Comparison of ENCODE assay signal across 2 cellular contexts in genomic region chr22:46084943-46085830, GRCh38.
TF ChIP-seq lines count a peak whose summit lies in the region.

No MANE protein-coding gene starts in this region.

TF ChIP-seq in HEK293, 187 proteins besides CTCF, POLR2A, EP300 and RAD21 (continued from another document):
- TF ChIP-seq PRDM4 (tag by site-specific recombination; IDR thresholded peaks at IDR 0.05) (no peak), ZNF2 (tag by site-specific recombination; IDR thresholded peaks at IDR 0.05) (no peak), ZNF184 (tag by site-specific recombination; IDR thresholded peaks at IDR 0.05) (no peak), SP2 (tag by site-specific recombination; IDR thresholded peaks at IDR 0.05) (peak; percentile 25; the same call in 1 of the 2 replicates), ZFP69B (tag by site-specific recombination; IDR thresholded peaks at IDR 0.05) (peak; percentile 41; the same call in 1 of the 2 replicates), REPIN1 (tag by site-specific recombination; IDR thresholded peaks at IDR 0.05; ENCODE audit: low read depth) (no peak)
- TF ChIP-seq, protein P1, sequence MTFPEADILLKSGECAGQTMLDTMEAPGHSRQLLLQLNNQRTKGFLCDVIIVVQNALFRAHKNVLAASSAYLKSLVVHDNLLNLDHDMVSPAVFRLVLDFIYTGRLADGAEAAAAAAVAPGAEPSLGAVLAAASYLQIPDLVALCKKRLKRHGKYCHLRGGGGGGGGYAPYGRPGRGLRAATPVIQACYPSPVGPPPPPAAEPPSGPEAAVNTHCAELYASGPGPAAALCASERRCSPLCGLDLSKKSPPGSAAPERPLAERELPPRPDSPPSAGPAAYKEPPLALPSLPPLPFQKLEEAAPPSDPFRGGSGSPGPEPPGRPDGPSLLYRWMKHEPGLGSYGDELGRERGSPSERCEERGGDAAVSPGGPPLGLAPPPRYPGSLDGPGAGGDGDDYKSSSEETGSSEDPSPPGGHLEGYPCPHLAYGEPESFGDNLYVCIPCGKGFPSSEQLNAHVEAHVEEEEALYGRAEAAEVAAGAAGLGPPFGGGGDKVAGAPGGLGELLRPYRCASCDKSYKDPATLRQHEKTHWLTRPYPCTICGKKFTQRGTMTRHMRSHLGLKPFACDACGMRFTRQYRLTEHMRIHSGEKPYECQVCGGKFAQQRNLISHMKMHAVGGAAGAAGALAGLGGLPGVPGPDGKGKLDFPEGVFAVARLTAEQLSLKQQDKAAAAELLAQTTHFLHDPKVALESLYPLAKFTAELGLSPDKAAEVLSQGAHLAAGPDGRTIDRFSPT (tag by site-specific recombination; IDR thresholded peaks at IDR 0.05): peak; percentile 94

TF ChIP-seq in K562, 482 proteins besides CTCF, POLR2A, EP300 and RAD21 (continued from another document and continues in another):
- peak; percentile 78 for TF ChIP-seq MGA (IDR thresholded peaks at IDR 0.05)
- 0 out of 2 replicates have a peak, but pooled peaks have one; percentile 11 for TF ChIP-seq DMBX1 (CRISPR knock-in tag; IDR thresholded peaks at IDR 0.05; ENCODE audit: borderline replicate concordance)
- TF ChIP-seq, protein P2, sequence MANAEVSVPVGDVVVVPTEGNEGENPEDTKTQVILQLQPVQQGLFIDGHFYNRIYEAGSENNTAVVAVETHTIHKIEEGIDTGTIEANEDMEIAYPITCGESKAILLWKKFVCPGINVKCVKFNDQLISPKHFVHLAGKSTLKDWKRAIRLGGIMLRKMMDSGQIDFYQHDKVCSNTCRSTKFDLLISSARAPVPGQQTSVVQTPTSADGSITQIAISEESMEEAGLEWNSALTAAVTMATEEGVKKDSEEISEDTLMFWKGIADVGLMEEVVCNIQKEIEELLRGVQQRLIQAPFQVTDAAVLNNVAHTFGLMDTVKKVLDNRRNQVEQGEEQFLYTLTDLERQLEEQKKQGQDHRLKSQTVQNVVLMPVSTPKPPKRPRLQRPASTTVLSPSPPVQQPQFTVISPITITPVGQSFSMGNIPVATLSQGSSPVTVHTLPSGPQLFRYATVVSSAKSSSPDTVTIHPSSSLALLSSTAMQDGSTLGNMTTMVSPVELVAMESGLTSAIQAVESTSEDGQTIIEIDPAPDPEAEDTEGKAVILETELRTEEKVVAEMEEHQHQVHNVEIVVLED (CRISPR knock-in tag; IDR thresholded peaks at IDR 0.05): no peak
- TF ChIP-seq, protein P3, sequence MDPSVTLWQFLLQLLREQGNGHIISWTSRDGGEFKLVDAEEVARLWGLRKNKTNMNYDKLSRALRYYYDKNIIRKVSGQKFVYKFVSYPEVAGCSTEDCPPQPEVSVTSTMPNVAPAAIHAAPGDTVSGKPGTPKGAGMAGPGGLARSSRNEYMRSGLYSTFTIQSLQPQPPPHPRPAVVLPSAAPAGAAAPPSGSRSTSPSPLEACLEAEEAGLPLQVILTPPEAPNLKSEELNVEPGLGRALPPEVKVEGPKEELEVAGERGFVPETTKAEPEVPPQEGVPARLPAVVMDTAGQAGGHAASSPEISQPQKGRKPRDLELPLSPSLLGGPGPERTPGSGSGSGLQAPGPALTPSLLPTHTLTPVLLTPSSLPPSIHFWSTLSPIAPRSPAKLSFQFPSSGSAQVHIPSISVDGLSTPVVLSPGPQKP (CRISPR knock-in tag; IDR thresholded peaks at IDR 0.05): no peak
- TF ChIP-seq, protein P4, sequence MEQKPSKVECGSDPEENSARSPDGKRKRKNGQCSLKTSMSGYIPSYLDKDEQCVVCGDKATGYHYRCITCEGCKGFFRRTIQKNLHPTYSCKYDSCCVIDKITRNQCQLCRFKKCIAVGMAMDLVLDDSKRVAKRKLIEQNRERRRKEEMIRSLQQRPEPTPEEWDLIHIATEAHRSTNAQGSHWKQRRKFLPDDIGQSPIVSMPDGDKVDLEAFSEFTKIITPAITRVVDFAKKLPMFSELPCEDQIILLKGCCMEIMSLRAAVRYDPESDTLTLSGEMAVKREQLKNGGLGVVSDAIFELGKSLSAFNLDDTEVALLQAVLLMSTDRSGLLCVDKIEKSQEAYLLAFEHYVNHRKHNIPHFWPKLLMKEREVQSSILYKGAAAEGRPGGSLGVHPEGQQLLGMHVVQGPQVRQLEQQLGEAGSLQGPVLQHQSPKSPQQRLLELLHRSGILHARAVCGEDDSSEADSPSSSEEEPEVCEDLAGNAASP (IDR thresholded peaks at IDR 0.05): no peak
- no peak for TF ChIP-seq EZH2 (IDR thresholded peaks at IDR 0.05; ENCODE audit: borderline replicate concordance, low read depth, low read length)
- peak; percentile 76 for TF ChIP-seq KDM5B (IDR thresholded peaks at IDR 0.05; ENCODE audit: insufficient replicate concordance, low read depth, low read length)
- peak; percentile 41; the same call in 1 of the 2 replicates for TF ChIP-seq MYC (IDR thresholded peaks at IDR 0.05; ENCODE audit: low read depth, low read length)
- TF ChIP-seq MYC (CRISPR knock-in tag; IDR thresholded peaks at IDR 0.05; ENCODE audit: borderline replicate concordance, low read depth): no peak
- peak; percentile 24 to 31; a peak in 1 of 4 replicates for TF ChIP-seq MNT (conservative IDR thresholded peaks at IDR 0.05)
- TF ChIP-seq ARID3A (IDR thresholded peaks at IDR 0.05; ENCODE audit: borderline replicate concordance, low read depth, low read length): no peak
- TF ChIP-seq ETV5 (CRISPR knock-in tag; IDR thresholded peaks at IDR 0.05; ENCODE audit: low read depth): no peak
- TF ChIP-seq ZC3H11A (IDR thresholded peaks at IDR 0.05; ENCODE audit: low read depth, low read length): peak; percentile 99
- TF ChIP-seq ZBTB7A (IDR thresholded peaks at IDR 0.05; ENCODE audit: borderline replicate concordance, control insufficient read depth, low read depth, low read length): no peak
- TF ChIP-seq, protein P5, sequence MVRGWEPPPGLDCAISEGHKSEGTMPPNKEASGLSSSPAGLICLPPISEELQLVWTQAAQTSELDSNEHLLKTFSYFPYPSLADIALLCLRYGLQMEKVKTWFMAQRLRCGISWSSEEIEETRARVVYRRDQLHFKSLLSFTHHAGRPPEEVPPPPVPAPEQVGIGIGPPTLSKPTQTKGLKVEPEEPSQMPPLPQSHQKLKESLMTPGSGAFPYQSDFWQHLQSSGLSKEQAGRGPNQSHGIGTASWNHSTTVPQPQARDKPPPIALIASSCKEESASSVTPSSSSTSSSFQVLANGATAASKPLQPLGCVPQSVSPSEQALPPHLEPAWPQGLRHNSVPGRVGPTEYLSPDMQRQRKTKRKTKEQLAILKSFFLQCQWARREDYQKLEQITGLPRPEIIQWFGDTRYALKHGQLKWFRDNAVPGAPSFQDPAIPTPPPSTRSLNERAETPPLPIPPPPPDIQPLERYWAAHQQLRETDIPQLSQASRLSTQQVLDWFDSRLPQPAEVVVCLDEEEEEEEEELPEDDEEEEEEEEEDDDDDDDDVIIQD (CRISPR knock-in tag; IDR thresholded peaks at IDR 0.05): no peak
- TF ChIP-seq, protein P6, sequence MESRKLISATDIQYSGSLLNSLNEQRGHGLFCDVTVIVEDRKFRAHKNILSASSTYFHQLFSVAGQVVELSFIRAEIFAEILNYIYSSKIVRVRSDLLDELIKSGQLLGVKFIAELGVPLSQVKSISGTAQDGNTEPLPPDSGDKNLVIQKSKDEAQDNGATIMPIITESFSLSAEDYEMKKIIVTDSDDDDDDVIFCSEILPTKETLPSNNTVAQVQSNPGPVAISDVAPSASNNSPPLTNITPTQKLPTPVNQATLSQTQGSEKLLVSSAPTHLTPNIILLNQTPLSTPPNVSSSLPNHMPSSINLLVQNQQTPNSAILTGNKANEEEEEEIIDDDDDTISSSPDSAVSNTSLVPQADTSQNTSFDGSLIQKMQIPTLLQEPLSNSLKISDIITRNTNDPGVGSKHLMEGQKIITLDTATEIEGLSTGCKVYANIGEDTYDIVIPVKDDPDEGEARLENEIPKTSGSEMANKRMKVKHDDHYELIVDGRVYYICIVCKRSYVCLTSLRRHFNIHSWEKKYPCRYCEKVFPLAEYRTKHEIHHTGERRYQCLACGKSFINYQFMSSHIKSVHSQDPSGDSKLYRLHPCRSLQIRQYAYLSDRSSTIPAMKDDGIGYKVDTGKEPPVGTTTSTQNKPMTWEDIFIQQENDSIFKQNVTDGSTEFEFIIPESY (CRISPR knock-in tag; IDR thresholded peaks at IDR 0.05): peak; percentile 67; the same call in 1 of the 2 replicates
- TF ChIP-seq FOXJ3 (CRISPR knock-in tag; IDR thresholded peaks at IDR 0.05): no peak
- TF ChIP-seq ADNP (tag; IDR thresholded peaks at IDR 0.05): no peak
- TF ChIP-seq MTA3 (IDR thresholded peaks at IDR 0.05; ENCODE audit: borderline replicate concordance): peak; percentile 30; the same call in 1 of the 2 replicates
- TF ChIP-seq ARID2 (IDR thresholded peaks at IDR 0.05): no peak
- TF ChIP-seq MAFK (IDR thresholded peaks at IDR 0.05; ENCODE audit: low read length): no peak
